In the genomic region with DNA sequence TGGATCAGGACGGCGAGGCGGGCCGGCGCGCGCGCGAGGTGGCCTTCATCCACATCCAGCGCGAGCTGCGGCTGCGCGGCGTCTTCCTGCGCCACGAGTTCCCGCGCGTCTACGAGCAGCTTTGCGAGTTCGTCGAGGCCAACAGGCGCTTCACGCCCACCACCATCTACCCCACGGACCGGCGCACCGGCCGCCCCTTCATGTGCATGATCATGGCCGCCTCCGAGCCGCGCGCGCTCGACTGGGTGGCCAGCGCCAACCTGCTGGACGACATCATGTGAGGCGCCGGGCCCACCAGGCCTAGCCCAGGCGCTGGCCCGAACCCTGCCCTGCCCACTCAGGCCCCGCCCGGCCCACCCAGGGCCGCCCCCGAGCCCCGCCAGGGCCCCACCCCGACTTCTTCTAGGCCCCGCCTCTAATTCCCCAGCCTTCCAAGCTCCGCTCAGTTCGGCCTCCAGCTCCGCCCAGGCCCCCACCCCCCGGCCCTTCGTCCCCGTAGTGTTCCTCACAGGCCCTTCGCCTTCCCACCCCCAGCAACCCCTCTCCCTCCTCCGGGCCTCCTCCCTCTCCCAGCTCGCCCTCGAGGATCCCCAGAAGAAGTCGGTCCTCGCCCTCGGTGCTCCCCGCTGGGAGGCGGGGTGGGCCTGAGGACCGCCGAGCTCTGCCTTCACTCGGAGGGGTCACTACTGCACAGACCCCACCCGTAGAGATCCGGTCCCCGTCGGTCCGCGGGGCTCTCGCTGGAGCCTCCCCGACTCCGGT, we compare ENCODE assay signal across 8 cellular contexts. TPM values are rescaled to one million over a fixed set of nuclear protein-coding genes. Genes with fewer than 3 reads are reported as not detected.
A peak's percentile ranks its signal among the peaks of the same experiment; 100 is the strongest.
DNase-seq lines count a peak whose midpoint lies in the region; ATAC-seq and TF ChIP-seq lines count a peak whose summit lies in the region.

No MANE protein-coding gene starts in this region.

- H3K9me2 ChIP-seq in OCI-LY7 (ENCODE audit: insufficient read depth, low read length) = no peaks in the 10 kb centered on the region

- peaks cover 2% of the 10 kb centered on the region for H3K36me3 Mint-ChIP-seq in chondrocyte (ENCODE audit: low read depth)

- peak overlapping the region; percentile 74 for H3K4me2 ChIP-seq in OCI-LY7 (ENCODE audit: low read length)

- no peaks in the 10 kb centered on the region for H3K79me2 ChIP-seq in OCI-LY7 (ENCODE audit: insufficient read depth, low read depth, low read length)

- POLR2A ChIA-PET in OCI-LY7 (lab: Charles Lee) = interaction anchor here (0.5 to 0.6 kb wide), 5 partner anchors 56 to 797 kb away, joined by 3 to 6 read pairs (median 4); a partner anchor contains a TSS

- TF ChIP-seq CTCF in OCI-LY7 (conservative IDR thresholded peaks at IDR 0.05; ENCODE audit: low read length) = no peak
- TF ChIP-seq CTCF in chondrocyte (IDR thresholded peaks at IDR 0.05) = no peak
- TF ChIP-seq CTCF in thyroid gland (IDR thresholded peaks at IDR 0.05) = no peak

- H4K20me1 ChIP-seq in OCI-LY7 (ENCODE audit: insufficient read depth, low read length) = no peaks in the 10 kb centered on the region

- peak overlapping the region; percentile 96 for H3K4me3 Mint-ChIP-seq in chondrocyte (ENCODE audit: unreplicated experiment)

- CTCF ChIA-PET in OCI-LY7 (lab: Charles Lee; ENCODE audit: unreplicated experiment) = interaction anchor here (0.6 kb wide), 1 partner anchor 392 kb away, joined by 3 read pairs; no protein-coding TSS in a partner anchor

- H3K4me3 ChIP-seq in OCI-LY7 (ENCODE audit: low read depth, low read length, poor library complexity, severe bottlenecking) (peak overlapping the region; percentile 87), thyroid gland (replicated peaks in 1 of 3) (peak overlapping the region in 2 of 3 donors; percentile 54 to 75)

- BruUV-seq in OCI-LY7 (replicated peaks; lab: Mats Ljungman, UMichigan) = no TSS peak

- peak; percentile 4 for ATAC-seq in left lobe of liver

- DNase-seq in SIG-M5 treated with dmso at 0.1 percent for 504 hours (lab: John Stamatoyannopoulos, UW; ENCODE audit: unreplicated experiment) (peak; percentile 44), SIG-M5 (lab: John Stamatoyannopoulos, UW) (no peak), OCI-LY7 (ENCODE audit: low spot score) (peak; percentile 20), chondrocyte (ENCODE audit: low spot score) (no peak), left lobe of liver (ENCODE audit: low spot score) (peak; percentile 64), thyroid gland (peak; percentile 42 to 52), globus pallidus (ENCODE audit: low spot score) (no peak)
- DNase-seq in activated CD4-positive, CD25-positive, alpha-beta regulatory T cell (lab: John Stamatoyannopoulos, UW) = no peak

- H3K9me3 Mint-ChIP-seq in chondrocyte (ENCODE audit: low read depth) = no peaks in the 10 kb centered on the region

- H3K9me3 ChIP-seq in OCI-LY7 (ENCODE audit: low read length) (no peaks in the 10 kb centered on the region), thyroid gland (no peaks in the 10 kb centered on the region)

- peaks cover 4% of the 10 kb centered on the region for H3K36me3 ChIP-seq in OCI-LY7 (ENCODE audit: insufficient read depth, low read length)
- peaks cover 7 to 10% of the 10 kb centered on the region in 2 donors for H3K36me3 ChIP-seq in thyroid gland

- H3K27ac ChIP-seq in OCI-LY7 (ENCODE audit: low read depth, low read length, poor library complexity, severe bottlenecking) (peak overlapping the region; percentile 55), thyroid gland (peak overlapping the region in 2 of 3 donors; percentile 84 to 88)

- H3K27me3 ChIP-seq in thyroid gland = no peaks in the 10 kb centered on the region

- WGBS in thyroid gland, 2 donors = 4% methylated on average over 24 of the region's 78 CpGs; no CpG with 5 or more reads in 1 of the 2 donors

- H3K27ac Mint-ChIP-seq in chondrocyte (ENCODE audit: unreplicated experiment) = peak overlapping the region; percentile 97

- H3K4me1 ChIP-seq in OCI-LY7 (ENCODE audit: insufficient read depth, low read length, poor library complexity, severe bottlenecking) (peaks cover 26% of the 10 kb centered on the region), thyroid gland (peaks cover 35 to 52% of the 10 kb centered on the region in 2 donors)

- intact Hi-C loops in OCI-LY7 (cut with micrococcal nuclease; ENCODE audit: unreplicated experiment) (no loop called here), thyroid gland (cut with DNase I) (loop anchor here (5.0 to 10.0 kb wide), 2 partner anchors 95 to 188 kb away; a partner anchor contains a TSS)

- no peak overlapping the region for H2AFZ ChIP-seq in OCI-LY7 (ENCODE audit: low read length)

- H3K27me3 Mint-ChIP-seq in chondrocyte (ENCODE audit: low read depth) = no peaks in the 10 kb centered on the region

- TF ChIP-seq POLR2A in thyroid gland (IDR thresholded peaks at IDR 0.05) = no peak

- peaks cover 24% of the 10 kb centered on the region for H3K4me1 Mint-ChIP-seq in chondrocyte (ENCODE audit: low read depth)

RNA-seq across cellular contexts. Expression of a gene that starts 2.0 kb away (rescaled TPM):
- 56.9 and 81.9 TPM in 2 replicates for total RNA-seq in OCI-LY7 (2014; rRNA removed; shearing (Covaris generic))
- total RNA-seq in OCI-LY7 (2022) (42.4 and 49.9 TPM in 2 replicates), chondrocyte (165 to 193 TPM (median 192 TPM) in 3 replicates), left lobe of liver (58.2 TPM), thyroid gland (100 to 1,000 TPM in 2 of 4 donors, 10 to 100 TPM in 2; 79.4 to 174 (median 115) TPM)

RNA-seq across cellular contexts. Expression of a gene that starts 4.9 kb away (rescaled TPM):
- 11.7 and 14.0 TPM in 2 replicates for total RNA-seq in OCI-LY7 (2014; rRNA removed; shearing (Covaris generic))
- total RNA-seq in OCI-LY7 (2022) = 12.7 and 14.2 TPM in 2 replicates
- total RNA-seq in chondrocyte = 7.7 to 9.2 TPM (median 7.7 TPM) in 3 replicates
- 28.6 TPM for total RNA-seq in left lobe of liver
- 10 to 100 TPM in 2 of 4 donors, 1 to 10 TPM in 2; 4.1 to 20.4 (median 9.0) TPM for total RNA-seq in thyroid gland

RNA-seq across cellular contexts. Expression of a gene that starts 5.0 kb away (rescaled TPM):
- 2.4 and 2.5 TPM in 2 replicates for total RNA-seq in OCI-LY7 (2014; rRNA removed; shearing (Covaris generic))
- total RNA-seq in OCI-LY7 (2022) (4.6 and 5.1 TPM in 2 replicates), chondrocyte (6.3 to 7.5 TPM (median 7.4 TPM) in 3 replicates), left lobe of liver (4.1 TPM), thyroid gland (1 to 10 TPM in 3 of 4 donors, under 1 TPM in 1; 0.83 to 4.7 (median 2.3) TPM)

RNA-seq across cellular contexts. Expression of a gene that starts 18.9 kb away (rescaled TPM):
- 272 and 409 TPM in 2 replicates for total RNA-seq in OCI-LY7 (2014; rRNA removed; shearing (Covaris generic))
- total RNA-seq in OCI-LY7 (2022) = 222 and 246 TPM in 2 replicates
- total RNA-seq in chondrocyte = 296 to 328 TPM (median 320 TPM) in 3 replicates
- 232 TPM for total RNA-seq in left lobe of liver
- total RNA-seq in thyroid gland = 100 to 1,000 TPM; 339 to 591 (median 526) TPM

RNA-seq across cellular contexts. Expression of a gene that starts 39.1 kb away (rescaled TPM):
- 31.4 and 34.7 TPM in 2 replicates for total RNA-seq in OCI-LY7 (2014; rRNA removed; shearing (Covaris generic))
- 40.5 and 43.7 TPM in 2 replicates for total RNA-seq in OCI-LY7 (2022)
- total RNA-seq in chondrocyte = 9.6 to 12.4 TPM (median 10.4 TPM) in 3 replicates
- total RNA-seq in left lobe of liver = 7.4 TPM
- total RNA-seq in thyroid gland = 10 to 100 TPM in 3 of 4 donors, 1 to 10 TPM in 1; 9.7 to 18.3 (median 15.4) TPM

Comparison
In these comparisons a context has a peak if more than half of its experiments do, and no peak if none do; other contexts are left out.
1. DNase-seq: peak in SIG-M5 treated with dmso at 0.1 percent for 504 hours (single experiment), OCI-LY7 (single experiment), left lobe of liver (single experiment) and thyroid gland (2 of 2); none in SIG-M5 (single experiment), chondrocyte (single experiment), globus pallidus (single experiment) and activated CD4-positive, CD25-positive, alpha-beta regulatory T cell (0 of 4).